ENCODE assay signal across 2 cellular contexts in the genomic region with DNA sequence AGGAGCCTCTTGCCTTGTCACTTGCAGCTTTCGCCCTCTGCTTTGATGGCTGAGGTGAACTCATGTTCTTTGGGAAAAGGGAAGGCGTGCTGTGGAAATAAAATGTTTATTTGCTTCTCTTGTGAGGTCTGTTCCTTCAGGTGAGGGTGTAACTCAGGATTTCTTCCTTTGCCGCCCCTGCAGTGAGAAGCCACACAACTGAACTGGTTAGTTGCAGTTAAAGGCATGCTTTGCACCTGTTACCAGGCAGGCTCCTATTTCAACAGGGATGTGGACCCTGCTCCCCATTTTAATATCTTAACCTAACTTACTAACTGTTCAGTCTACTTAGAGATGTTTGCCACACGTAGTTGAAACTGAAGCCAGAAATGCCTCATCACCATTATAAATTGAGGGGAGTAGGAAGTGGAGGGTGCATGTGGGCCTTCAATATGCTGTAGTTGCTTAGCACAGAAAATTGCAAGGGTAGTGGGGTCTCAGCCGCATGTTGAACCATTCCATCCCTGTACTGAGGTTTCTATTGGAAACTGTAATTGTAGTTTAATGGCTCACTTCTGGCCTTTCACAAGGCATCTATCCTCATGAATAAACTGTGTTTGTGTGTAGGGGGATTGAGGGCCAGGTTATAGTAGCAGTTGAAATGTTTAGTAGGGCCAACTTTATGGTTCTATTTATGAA.
TF ChIP-seq lines count a peak whose summit lies in the region.

No MANE protein-coding gene starts in this region.

TF ChIP-seq in GM23338, 12 proteins besides CTCF, POLR2A, EP300 and RAD21 (continued from another document and continues in another):
- TF ChIP-seq, protein P1, sequence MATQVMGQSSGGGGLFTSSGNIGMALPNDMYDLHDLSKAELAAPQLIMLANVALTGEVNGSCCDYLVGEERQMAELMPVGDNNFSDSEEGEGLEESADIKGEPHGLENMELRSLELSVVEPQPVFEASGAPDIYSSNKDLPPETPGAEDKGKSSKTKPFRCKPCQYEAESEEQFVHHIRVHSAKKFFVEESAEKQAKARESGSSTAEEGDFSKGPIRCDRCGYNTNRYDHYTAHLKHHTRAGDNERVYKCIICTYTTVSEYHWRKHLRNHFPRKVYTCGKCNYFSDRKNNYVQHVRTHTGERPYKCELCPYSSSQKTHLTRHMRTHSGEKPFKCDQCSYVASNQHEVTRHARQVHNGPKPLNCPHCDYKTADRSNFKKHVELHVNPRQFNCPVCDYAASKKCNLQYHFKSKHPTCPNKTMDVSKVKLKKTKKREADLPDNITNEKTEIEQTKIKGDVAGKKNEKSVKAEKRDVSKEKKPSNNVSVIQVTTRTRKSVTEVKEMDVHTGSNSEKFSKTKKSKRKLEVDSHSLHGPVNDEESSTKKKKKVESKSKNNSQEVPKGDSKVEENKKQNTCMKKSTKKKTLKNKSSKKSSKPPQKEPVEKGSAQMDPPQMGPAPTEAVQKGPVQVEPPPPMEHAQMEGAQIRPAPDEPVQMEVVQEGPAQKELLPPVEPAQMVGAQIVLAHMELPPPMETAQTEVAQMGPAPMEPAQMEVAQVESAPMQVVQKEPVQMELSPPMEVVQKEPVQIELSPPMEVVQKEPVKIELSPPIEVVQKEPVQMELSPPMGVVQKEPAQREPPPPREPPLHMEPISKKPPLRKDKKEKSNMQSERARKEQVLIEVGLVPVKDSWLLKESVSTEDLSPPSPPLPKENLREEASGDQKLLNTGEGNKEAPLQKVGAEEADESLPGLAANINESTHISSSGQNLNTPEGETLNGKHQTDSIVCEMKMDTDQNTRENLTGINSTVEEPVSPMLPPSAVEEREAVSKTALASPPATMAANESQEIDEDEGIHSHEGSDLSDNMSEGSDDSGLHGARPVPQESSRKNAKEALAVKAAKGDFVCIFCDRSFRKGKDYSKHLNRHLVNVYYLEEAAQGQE (IDR thresholded peaks at IDR 0.05; ENCODE audit: unreplicated experiment), result no peak
- TF ChIP-seq EZH2phosphoT487 (IDR thresholded peaks at IDR 0.05; ENCODE audit: unreplicated experiment), result no peak
- TF ChIP-seq, protein P2, sequence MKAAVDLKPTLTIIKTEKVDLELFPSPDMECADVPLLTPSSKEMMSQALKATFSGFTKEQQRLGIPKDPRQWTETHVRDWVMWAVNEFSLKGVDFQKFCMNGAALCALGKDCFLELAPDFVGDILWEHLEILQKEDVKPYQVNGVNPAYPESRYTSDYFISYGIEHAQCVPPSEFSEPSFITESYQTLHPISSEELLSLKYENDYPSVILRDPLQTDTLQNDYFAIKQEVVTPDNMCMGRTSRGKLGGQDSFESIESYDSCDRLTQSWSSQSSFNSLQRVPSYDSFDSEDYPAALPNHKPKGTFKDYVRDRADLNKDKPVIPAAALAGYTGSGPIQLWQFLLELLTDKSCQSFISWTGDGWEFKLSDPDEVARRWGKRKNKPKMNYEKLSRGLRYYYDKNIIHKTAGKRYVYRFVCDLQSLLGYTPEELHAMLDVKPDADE (IDR thresholded peaks at IDR 0.05), result peak; percentile 50; the same call in 1 of the 2 replicates
- no peak for TF ChIP-seq NANOG (IDR thresholded peaks at IDR 0.05; ENCODE audit: borderline replicate concordance)
- no peak for TF ChIP-seq CREB1 (CRISPR knock-in tag; IDR thresholded peaks at IDR 0.05; ENCODE audit: low read depth)
- TF ChIP-seq, protein P3, sequence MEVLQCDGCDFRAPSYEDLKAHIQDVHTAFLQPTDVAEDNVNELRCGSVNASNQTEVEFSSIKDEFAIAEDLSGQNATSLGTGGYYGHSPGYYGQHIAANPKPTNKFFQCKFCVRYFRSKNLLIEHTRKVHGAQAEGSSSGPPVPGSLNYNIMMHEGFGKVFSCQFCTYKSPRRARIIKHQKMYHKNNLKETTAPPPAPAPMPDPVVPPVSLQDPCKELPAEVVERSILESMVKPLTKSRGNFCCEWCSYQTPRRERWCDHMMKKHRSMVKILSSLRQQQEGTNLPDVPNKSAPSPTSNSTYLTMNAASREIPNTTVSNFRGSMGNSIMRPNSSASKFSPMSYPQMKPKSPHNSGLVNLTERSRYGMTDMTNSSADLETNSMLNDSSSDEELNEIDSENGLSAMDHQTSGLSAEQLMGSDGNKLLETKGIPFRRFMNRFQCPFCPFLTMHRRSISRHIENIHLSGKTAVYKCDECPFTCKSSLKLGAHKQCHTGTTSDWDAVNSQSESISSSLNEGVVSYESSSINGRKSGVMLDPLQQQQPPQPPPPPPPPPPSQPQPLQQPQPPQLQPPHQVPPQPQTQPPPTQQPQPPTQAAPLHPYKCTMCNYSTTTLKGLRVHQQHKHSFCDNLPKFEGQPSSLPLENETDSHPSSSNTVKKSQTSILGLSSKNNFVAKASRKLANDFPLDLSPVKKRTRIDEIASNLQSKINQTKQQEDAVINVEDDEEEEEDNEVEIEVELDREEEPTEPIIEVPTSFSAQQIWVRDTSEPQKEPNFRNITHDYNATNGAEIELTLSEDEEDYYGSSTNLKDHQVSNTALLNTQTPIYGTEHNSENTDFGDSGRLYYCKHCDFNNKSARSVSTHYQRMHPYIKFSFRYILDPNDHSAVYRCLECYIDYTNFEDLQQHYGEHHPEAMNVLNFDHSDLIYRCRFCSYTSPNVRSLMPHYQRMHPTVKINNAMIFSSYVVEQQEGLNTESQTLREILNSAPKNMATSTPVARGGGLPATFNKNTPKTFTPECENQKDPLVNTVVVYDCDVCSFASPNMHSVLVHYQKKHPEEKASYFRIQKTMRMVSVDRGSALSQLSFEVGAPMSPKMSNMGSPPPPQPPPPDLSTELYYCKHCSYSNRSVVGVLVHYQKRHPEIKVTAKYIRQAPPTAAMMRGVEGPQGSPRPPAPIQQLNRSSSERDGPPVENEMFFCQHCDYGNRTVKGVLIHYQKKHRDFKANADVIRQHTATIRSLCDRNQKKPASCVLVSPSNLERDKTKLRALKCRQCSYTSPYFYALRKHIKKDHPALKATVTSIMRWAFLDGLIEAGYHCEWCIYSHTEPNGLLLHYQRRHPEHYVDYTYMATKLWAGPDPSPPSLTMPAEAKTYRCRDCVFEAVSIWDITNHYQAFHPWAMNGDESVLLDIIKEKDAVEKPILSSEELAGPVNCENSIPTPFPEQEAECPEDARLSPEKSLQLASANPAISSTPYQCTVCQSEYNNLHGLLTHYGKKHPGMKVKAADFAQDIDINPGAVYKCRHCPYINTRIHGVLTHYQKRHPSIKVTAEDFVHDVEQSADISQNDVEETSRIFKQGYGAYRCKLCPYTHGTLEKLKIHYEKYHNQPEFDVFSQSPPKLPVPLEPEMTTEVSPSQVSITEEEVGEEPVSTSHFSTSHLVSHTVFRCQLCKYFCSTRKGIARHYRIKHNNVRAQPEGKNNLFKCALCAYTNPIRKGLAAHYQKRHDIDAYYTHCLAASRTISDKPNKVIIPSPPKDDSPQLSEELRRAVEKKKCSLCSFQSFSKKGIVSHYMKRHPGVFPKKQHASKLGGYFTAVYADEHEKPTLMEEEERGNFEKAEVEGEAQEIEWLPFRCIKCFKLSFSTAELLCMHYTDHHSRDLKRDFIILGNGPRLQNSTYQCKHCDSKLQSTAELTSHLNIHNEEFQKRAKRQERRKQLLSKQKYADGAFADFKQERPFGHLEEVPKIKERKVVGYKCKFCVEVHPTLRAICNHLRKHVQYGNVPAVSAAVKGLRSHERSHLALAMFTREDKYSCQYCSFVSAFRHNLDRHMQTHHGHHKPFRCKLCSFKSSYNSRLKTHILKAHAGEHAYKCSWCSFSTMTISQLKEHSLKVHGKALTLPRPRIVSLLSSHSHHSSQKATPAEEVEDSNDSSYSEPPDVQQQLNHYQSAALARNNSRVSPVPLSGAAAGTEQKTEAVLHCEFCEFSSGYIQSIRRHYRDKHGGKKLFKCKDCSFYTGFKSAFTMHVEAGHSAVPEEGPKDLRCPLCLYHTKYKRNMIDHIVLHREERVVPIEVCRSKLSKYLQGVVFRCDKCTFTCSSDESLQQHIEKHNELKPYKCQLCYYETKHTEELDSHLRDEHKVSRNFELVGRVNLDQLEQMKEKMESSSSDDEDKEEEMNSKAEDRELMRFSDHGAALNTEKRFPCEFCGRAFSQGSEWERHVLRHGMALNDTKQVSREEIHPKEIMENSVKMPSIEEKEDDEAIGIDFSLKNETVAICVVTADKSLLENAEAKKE (CRISPR knock-in tag; IDR thresholded peaks at IDR 0.05), result no peak
- no peak for TF ChIP-seq JUNB (IDR thresholded peaks at IDR 0.05; ENCODE audit: unreplicated experiment)
- TF ChIP-seq ZNF114 (CRISPR knock-in tag; IDR thresholded peaks at IDR 0.05), result no peak

TF ChIP-seq in WTC11, 78 proteins besides CTCF, POLR2A, EP300 and RAD21 (continues in another document):
- TF ChIP-seq, protein P4, sequence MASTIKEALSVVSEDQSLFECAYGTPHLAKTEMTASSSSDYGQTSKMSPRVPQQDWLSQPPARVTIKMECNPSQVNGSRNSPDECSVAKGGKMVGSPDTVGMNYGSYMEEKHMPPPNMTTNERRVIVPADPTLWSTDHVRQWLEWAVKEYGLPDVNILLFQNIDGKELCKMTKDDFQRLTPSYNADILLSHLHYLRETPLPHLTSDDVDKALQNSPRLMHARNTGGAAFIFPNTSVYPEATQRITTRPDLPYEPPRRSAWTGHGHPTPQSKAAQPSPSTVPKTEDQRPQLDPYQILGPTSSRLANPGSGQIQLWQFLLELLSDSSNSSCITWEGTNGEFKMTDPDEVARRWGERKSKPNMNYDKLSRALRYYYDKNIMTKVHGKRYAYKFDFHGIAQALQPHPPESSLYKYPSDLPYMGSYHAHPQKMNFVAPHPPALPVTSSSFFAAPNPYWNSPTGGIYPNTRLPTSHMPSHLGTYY (CRISPR knock-in tag; IDR thresholded peaks at IDR 0.05), result peak; percentile 89
- no peak for TF ChIP-seq CREB1 (CRISPR knock-in tag; IDR thresholded peaks at IDR 0.05)
- TF ChIP-seq, protein P5, sequence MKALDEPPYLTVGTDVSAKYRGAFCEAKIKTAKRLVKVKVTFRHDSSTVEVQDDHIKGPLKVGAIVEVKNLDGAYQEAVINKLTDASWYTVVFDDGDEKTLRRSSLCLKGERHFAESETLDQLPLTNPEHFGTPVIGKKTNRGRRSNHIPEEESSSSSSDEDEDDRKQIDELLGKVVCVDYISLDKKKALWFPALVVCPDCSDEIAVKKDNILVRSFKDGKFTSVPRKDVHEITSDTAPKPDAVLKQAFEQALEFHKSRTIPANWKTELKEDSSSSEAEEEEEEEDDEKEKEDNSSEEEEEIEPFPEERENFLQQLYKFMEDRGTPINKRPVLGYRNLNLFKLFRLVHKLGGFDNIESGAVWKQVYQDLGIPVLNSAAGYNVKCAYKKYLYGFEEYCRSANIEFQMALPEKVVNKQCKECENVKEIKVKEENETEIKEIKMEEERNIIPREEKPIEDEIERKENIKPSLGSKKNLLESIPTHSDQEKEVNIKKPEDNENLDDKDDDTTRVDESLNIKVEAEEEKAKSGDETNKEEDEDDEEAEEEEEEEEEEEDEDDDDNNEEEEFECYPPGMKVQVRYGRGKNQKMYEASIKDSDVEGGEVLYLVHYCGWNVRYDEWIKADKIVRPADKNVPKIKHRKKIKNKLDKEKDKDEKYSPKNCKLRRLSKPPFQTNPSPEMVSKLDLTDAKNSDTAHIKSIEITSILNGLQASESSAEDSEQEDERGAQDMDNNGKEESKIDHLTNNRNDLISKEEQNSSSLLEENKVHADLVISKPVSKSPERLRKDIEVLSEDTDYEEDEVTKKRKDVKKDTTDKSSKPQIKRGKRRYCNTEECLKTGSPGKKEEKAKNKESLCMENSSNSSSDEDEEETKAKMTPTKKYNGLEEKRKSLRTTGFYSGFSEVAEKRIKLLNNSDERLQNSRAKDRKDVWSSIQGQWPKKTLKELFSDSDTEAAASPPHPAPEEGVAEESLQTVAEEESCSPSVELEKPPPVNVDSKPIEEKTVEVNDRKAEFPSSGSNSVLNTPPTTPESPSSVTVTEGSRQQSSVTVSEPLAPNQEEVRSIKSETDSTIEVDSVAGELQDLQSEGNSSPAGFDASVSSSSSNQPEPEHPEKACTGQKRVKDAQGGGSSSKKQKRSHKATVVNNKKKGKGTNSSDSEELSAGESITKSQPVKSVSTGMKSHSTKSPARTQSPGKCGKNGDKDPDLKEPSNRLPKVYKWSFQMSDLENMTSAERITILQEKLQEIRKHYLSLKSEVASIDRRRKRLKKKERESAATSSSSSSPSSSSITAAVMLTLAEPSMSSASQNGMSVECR (CRISPR knock-in tag; IDR thresholded peaks at IDR 0.05; ENCODE audit: borderline replicate concordance), result no peak
- peak; percentile 84 for TF ChIP-seq ZNF416 (CRISPR knock-in tag; IDR thresholded peaks at IDR 0.05)
- peak; percentile 65 for TF ChIP-seq ZNF671 (CRISPR knock-in tag; IDR thresholded peaks at IDR 0.05)
- peak; percentile 89; the same call in 1 of the 2 replicates for TF ChIP-seq EMX1 (CRISPR knock-in tag; IDR thresholded peaks at IDR 0.05)
- TF ChIP-seq, protein P6, sequence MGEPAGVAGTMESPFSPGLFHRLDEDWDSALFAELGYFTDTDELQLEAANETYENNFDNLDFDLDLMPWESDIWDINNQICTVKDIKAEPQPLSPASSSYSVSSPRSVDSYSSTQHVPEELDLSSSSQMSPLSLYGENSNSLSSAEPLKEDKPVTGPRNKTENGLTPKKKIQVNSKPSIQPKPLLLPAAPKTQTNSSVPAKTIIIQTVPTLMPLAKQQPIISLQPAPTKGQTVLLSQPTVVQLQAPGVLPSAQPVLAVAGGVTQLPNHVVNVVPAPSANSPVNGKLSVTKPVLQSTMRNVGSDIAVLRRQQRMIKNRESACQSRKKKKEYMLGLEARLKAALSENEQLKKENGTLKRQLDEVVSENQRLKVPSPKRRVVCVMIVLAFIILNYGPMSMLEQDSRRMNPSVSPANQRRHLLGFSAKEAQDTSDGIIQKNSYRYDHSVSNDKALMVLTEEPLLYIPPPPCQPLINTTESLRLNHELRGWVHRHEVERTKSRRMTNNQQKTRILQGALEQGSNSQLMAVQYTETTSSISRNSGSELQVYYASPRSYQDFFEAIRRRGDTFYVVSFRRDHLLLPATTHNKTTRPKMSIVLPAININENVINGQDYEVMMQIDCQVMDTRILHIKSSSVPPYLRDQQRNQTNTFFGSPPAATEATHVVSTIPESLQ (CRISPR knock-in tag; IDR thresholded peaks at IDR 0.05), result no peak
- TF ChIP-seq, protein P7, sequence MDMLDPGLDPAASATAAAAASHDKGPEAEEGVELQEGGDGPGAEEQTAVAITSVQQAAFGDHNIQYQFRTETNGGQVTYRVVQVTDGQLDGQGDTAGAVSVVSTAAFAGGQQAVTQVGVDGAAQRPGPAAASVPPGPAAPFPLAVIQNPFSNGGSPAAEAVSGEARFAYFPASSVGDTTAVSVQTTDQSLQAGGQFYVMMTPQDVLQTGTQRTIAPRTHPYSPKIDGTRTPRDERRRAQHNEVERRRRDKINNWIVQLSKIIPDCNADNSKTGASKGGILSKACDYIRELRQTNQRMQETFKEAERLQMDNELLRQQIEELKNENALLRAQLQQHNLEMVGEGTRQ (CRISPR knock-in tag; IDR thresholded peaks at IDR 0.05), result 0 out of 2 replicates have a peak, but pooled peaks have one; percentile 12
- peak; percentile 92 for TF ChIP-seq NFATC4 (CRISPR knock-in tag; IDR thresholded peaks at IDR 0.05)
- TF ChIP-seq PRRX2 (CRISPR knock-in tag; IDR thresholded peaks at IDR 0.05), result peak; percentile 39
- TF ChIP-seq, protein P8, sequence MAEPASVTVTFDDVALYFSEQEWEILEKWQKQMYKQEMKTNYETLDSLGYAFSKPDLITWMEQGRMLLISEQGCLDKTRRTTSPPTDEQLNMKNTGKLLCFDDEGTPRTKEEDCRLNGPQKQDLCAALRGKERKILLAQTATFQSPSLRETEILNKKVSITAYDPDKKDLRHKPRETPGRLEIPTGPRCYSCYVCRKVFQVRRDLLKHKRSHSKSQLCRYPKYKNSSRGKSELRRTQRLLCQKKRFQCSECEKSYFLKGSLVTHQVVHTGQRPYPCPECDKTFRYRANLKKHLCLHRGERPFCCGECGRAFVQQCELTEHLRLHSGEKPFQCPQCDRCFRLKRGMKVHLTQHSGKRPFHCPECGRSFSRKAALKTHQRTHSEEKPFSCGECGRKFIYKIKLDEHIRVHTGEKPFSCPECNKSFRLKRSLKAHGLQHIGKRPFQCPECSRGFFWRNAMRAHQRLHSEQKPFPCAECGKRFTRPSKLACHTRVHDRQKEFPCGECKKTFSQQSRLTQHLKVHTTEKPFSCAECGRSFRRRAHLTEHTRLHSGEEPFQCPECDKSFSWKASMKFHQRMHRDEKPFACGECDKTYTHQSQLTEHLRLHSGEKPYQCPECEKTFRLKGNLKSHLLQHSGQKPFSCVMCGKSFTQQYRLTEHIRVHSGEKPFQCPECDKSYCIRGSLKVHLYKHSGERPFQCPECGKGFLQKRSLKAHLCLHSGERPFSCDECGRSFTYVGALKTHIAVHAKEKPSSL (CRISPR knock-in tag; conservative IDR thresholded peaks at IDR 0.05), result peak; percentile 73; the same call in 1 of the 2 replicates
